Comparison of ENCODE assay signal across 2 cellular contexts in genomic region chr22:42508327-42508974, GRCh38.
TF ChIP-seq lines count a peak whose summit lies in the region.

No MANE protein-coding gene starts in this region.

TF ChIP-seq in HEK293, 187 proteins besides CTCF, POLR2A, EP300 and RAD21:
- TF ChIP-seq ZBTB8A (tag by site-specific recombination; IDR thresholded peaks at IDR 0.05): 0 out of 2 replicates have a peak, but pooled peaks have one; percentile 25

TF ChIP-seq in WTC11, 78 proteins besides CTCF, POLR2A, EP300 and RAD21:
- TF ChIP-seq ZNF416 (CRISPR knock-in tag; IDR thresholded peaks at IDR 0.05): 0 out of 2 replicates have a peak, but pooled peaks have one; percentile 58
